Comparison of ENCODE assay signal across 8 cellular contexts in genomic region chr14:30621354-30621953, GRCh38. TPM values are rescaled to one million over a fixed set of nuclear protein-coding genes. Genes with fewer than 3 reads are reported as not detected.
DNase-seq lines count a peak whose midpoint lies in the region; ATAC-seq lines count a peak whose summit lies in the region.

No MANE protein-coding gene starts in this region.

- H4K8ac ChIP-seq in trophoblast cell (ENCODE audit: low read depth, low read length): peak overlapping the region; percentile 34

- peak overlapping the region; percentile 10 for H4K91ac ChIP-seq in trophoblast cell (ENCODE audit: low read depth, low read length)

- DNase-seq in AML-193 (lab: John Stamatoyannopoulos, UW) (peak; percentile 25 to 28), Right ventricle myocardium superior (no peak), trophoblast cell (peak; percentile 33 to 62), middle frontal gyrus (ENCODE audit: extremely low spot score, low spot score) (no peak)
- DNase-seq in activated T-cell treated with anti-CD3 and anti-CD28 coated beads, Interleukin-2, amount 50 U/mL, for 48 hours: peak; percentile 34 to 35

- H4K12ac ChIP-seq in trophoblast cell (ENCODE audit: low read depth, low read length): peak overlapping the region; percentile 20

- H2BK5ac ChIP-seq in trophoblast cell (ENCODE audit: low read depth, low read length, poor library complexity): no peak overlapping the region

- peaks cover 19% of the 10 kb centered on the region for H3K36me3 ChIP-seq in HUES48 (ENCODE audit: control insufficient read depth, insufficient read depth, low read length)
- H3K36me3 ChIP-seq in trophoblast cell (ENCODE audit: control insufficient read depth in 1 of 2, insufficient read depth in 2 of 2, low read length in 2 of 2): peaks cover 0 to 3% of the 10 kb centered on the region in 2 experiments

- intact Hi-C loops in Right ventricle myocardium superior (cut with DNase I): no loop called here

- no peak overlapping the region for H2AK5ac ChIP-seq in trophoblast cell (ENCODE audit: low read length)

- no peak overlapping the region for H2BK12ac ChIP-seq in trophoblast cell (ENCODE audit: low read length)

- no CpG with 5 or more reads among the region's 17 CpGs for WGBS in trophoblast cell (ENCODE audit: extremely low coverage, insufficient coverage, insufficient read length)

- H3K27ac ChIP-seq in HUES48 (ENCODE audit: low read depth, low read length) (peak overlapping the region; percentile 99), trophoblast cell (ENCODE audit: low read depth, low read length) (peak overlapping the region; percentile 13)

- peaks cover 6% of the 10 kb centered on the region for H3K79me2 ChIP-seq in trophoblast cell (ENCODE audit: control insufficient read depth, insufficient read depth, low read length, poor library complexity)

- ATAC-seq in GM18909 (IDR thresholded peaks at IDR 0.05; ENCODE audit: poor library complexity, unreplicated experiment) (peak; percentile 21), Right ventricle myocardium superior (ENCODE audit: poor library complexity) (peak; percentile 44), HG03025 (IDR thresholded peaks at IDR 0.05; ENCODE audit: low FRiP score, unreplicated experiment) (no peak)

- H3K4me3 ChIP-seq in HUES48 (ENCODE audit: low read depth, low read length) (peak overlapping the region; percentile 96), trophoblast cell (ENCODE audit: low read depth, low read length) (no peak overlapping the region)

- H3K9ac ChIP-seq in HUES48 (ENCODE audit: low read depth, low read length): peak overlapping the region; percentile 100
- H3K9ac ChIP-seq in trophoblast cell (ENCODE audit: low read length): peak overlapping the region; percentile 17

- H2BK120ac ChIP-seq in trophoblast cell (ENCODE audit: insufficient read depth, low read length, poor library complexity): no peak overlapping the region

- no peak overlapping the region for H2AFZ ChIP-seq in trophoblast cell (ENCODE audit: insufficient read depth, low read length, poor library complexity)

- H3K9me3 ChIP-seq in HUES48 (ENCODE audit: control insufficient read depth, insufficient read depth, low read length) (no peaks in the 10 kb centered on the region), trophoblast cell (ENCODE audit: insufficient read depth, low read depth, low read length) (no peaks in the 10 kb centered on the region)

- H3K79me1 ChIP-seq in trophoblast cell (ENCODE audit: low read length): peaks cover 4% of the 10 kb centered on the region

- H3K4me1 ChIP-seq in HUES48 (ENCODE audit: control insufficient read depth, insufficient read depth, low read length) (peaks cover 13% of the 10 kb centered on the region), trophoblast cell (ENCODE audit: control insufficient read depth in 1 of 2, insufficient read depth in 2 of 2, low read length in 2 of 2) (peaks cover 0 to 4% of the 10 kb centered on the region in 2 experiments)

- H3K23ac ChIP-seq in trophoblast cell (ENCODE audit: low read length): no peak overlapping the region

- H3K14ac ChIP-seq in trophoblast cell (ENCODE audit: low read length): no peak overlapping the region

- no peak overlapping the region for H3K4ac ChIP-seq in trophoblast cell (ENCODE audit: low read depth, low read length)

- peak overlapping the region; percentile 67 for H3K4me2 ChIP-seq in trophoblast cell (ENCODE audit: low read length)

- H3K27me3 ChIP-seq in HUES48 (ENCODE audit: control insufficient read depth, insufficient read depth, low read length) (no peaks in the 10 kb centered on the region), trophoblast cell (ENCODE audit: insufficient read depth, low read length) (no peaks in the 10 kb centered on the region)

- no peak overlapping the region for H3K18ac ChIP-seq in trophoblast cell (ENCODE audit: low read length)

RNA-seq across cellular contexts. Expression of gene SCFD1, which starts 0.7 kb away (rescaled TPM):
- total RNA-seq in Right ventricle myocardium superior: 35.5 TPM
- polyA plus RNA-seq in trophoblast cell (2013): 99.7 and 102 TPM in 2 replicates

Comparison
In these comparisons a context has a peak if more than half of its experiments do, and no peak if none do; other contexts are left out.
1. DNase-seq: peak in AML-193 (2 of 2), activated T-cell treated with anti-CD3 and anti-CD28 coated beads, Interleukin-2, amount 50 U/mL, for 48 hours (2 of 2) and trophoblast cell (2 of 2); none in Right ventricle myocardium superior (single experiment) and middle frontal gyrus (single experiment).